25 cellular contexts compared by ENCODE assay signal in genomic region chr5:113617191-113617796, GRCh38.
"Had no signal": no experiment of that assay in that cellular context is flagged by ENCODE, and none has a peak within 500 bp of the region (broad histone marks: within the 10 kb centered on the region; RNA-seq: fewer than 3 reads in every experiment).

No MANE protein-coding gene starts in this region.

- DNase-seq: hippocampal formation; left ventricle myocardium inferior; midbrain; mucosa of descending colon; naive thymus-derived CD4-positive, alpha-beta T cell; nucleus accumbens; retina; stimulated activated CD4-positive, alpha-beta T cell treated with anti-CD3 and anti-CD28 coated beads, Interleukin-12 subunit alpha, Interleukin-12 subunit beta, amount 100 ng/mL, for 4 hours; stimulated activated CD4-positive, alpha-beta T cell treated with anti-CD3 and anti-CD28 coated beads, Interleukin-15, amount 100 ng/mL, for 24 hours; stimulated activated CD4-positive, alpha-beta T cell treated with anti-CD3 and anti-CD28 coated beads, Interleukin-2, amount 100 ng/mL, for 24 hours; stimulated activated CD4-positive, alpha-beta T cell treated with anti-CD3 and anti-CD28 coated beads, Interleukin-4, amount 100 ng/mL, for 1 hour; stimulated activated naive B cell treated with anti-CD40 and anti-IgM and Interleukin-4, amounts not matched to agents 10 μg/mL and 1 μg/mL and 100 μg/mL, for 72 hours; stomach; testis; thyroid gland; transverse colon had no signal

- H3K27me3 ChIP-seq: pancreas, testis, thyroid gland, upper lobe of left lung, vagina had no signal

- H3K4me1 ChIP-seq: left ventricle myocardium inferior, pancreas, prostate gland, stomach, thyroid gland, upper lobe of left lung, vagina had no signal

- H3K9me3 ChIP-seq: left ventricle myocardium inferior, mucosa of descending colon, pancreas, prostate gland, testis, thyroid gland, transverse colon, upper lobe of left lung, vagina had no signal

- H3K9me3 Mint-ChIP-seq: naive thymus-derived CD4-positive, alpha-beta T cell; natural killer cell treated with Interleukin-12 subunit alpha and Interleukin-12 subunit beta and Interleukin-15 and Interleukin-18, amount 100 ng/mL, for 72 hours had no signal

- ATAC-seq: mucosa of descending colon; naive thymus-derived CD4-positive, alpha-beta T cell; natural killer cell treated with Interleukin-12 subunit alpha and Interleukin-12 subunit beta and Interleukin-15 and Interleukin-18, amount 100 ng/mL, for 72 hours; pancreas; sciatic nerve; stimulated activated naive B cell treated with anti-CD40 and anti-IgM and Interleukin-4, amounts not matched to agents 10 μg/mL and 1 μg/mL and 100 μg/mL, for 72 hours had no signal

- H3K27ac Mint-ChIP-seq: naive thymus-derived CD4-positive, alpha-beta T cell; natural killer cell treated with Interleukin-12 subunit alpha and Interleukin-12 subunit beta and Interleukin-15 and Interleukin-18, amount 100 ng/mL, for 72 hours; stimulated activated naive B cell treated with anti-CD40 and anti-IgM and Interleukin-4, amounts not matched to agents 10 μg/mL and 1 μg/mL and 100 μg/mL, for 72 hours had no signal

- H3K27ac ChIP-seq: left ventricle myocardium inferior, pancreas, prostate gland, skin epidermis, stomach, testis, thyroid gland, transverse colon, upper lobe of left lung, vagina had no signal

- H3K4me1 Mint-ChIP-seq: stimulated activated naive B cell treated with anti-CD40 and anti-IgM and Interleukin-4, amounts not matched to agents 10 μg/mL and 1 μg/mL and 100 μg/mL, for 72 hours had no signal

- FAIRE-seq: keratinocyte, pancreas had no signal

- H3K4me3 Mint-ChIP-seq: naive thymus-derived CD4-positive, alpha-beta T cell; natural killer cell treated with Interleukin-12 subunit alpha and Interleukin-12 subunit beta and Interleukin-15 and Interleukin-18, amount 100 ng/mL, for 72 hours; stimulated activated naive B cell treated with anti-CD40 and anti-IgM and Interleukin-4, amounts not matched to agents 10 μg/mL and 1 μg/mL and 100 μg/mL, for 72 hours had no signal

- H3K4me3 ChIP-seq: left ventricle myocardium inferior, lung, mucosa of descending colon, pancreas, prostate gland, skin epidermis, stomach, testis, thyroid gland, transverse colon, upper lobe of left lung, vagina had no signal

- H3K36me3 Mint-ChIP-seq: naive thymus-derived CD4-positive, alpha-beta T cell; natural killer cell treated with Interleukin-12 subunit alpha and Interleukin-12 subunit beta and Interleukin-15 and Interleukin-18, amount 100 ng/mL, for 72 hours; stimulated activated naive B cell treated with anti-CD40 and anti-IgM and Interleukin-4, amounts not matched to agents 10 μg/mL and 1 μg/mL and 100 μg/mL, for 72 hours had no signal

- H3K36me3 ChIP-seq: left ventricle myocardium inferior, pancreas, prostate gland, stomach, thyroid gland, transverse colon, upper lobe of left lung, vagina had no signal
